9 cellular contexts compared by ENCODE assay signal in the genomic region with DNA sequence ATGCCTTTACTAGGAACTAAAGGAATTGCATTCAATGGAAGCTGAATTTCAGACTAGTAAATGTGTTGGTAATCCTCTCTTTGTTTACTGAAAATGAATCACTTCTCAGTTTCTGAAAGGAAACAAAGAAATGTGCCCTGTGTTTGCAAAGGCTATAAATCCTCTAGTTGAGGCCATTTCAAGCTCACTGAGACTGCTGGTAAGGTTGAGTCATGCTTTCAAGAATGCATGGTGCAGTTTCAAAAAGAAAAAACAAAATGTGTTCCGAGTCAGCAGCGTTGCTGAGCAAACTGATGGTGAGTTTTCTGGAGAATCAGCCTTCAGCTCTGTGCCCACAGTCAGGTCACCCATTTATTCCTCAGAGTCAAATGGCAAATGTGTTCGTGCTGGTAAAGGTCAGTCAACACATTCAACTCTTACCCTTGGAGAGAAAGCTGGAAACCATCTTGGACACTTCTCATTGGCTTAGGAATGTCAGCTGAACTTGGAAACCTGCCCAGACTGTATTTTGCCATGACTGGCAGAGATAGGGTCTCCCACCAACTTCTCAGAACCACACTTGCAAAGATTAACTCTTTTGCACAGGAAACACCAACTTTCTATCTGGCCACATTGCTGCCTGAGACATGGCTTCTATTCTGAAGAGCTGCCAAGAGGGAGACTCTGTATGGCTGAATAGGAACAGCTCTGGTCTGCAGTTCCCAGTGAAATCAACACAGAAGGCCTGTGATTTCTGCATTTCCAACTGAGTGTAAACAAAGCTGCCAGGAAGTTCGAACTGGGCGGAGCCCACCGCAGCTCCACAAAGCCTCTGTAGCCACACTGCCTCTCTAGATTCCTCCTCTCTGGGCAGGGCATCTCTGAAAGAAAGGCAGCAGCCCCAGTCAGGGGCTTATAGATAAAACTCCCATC.
DNase-seq lines count a peak whose midpoint lies in the region; ATAC-seq and TF ChIP-seq lines count a peak whose summit lies in the region.
"Had no signal": no experiment of that assay in that cellular context is flagged by ENCODE, and none has a peak within 500 bp of the region (broad histone marks: within the 10 kb centered on the region; RNA-seq: fewer than 3 reads in every experiment).

No MANE protein-coding gene starts in this region.

- no peak overlapping the region for H3K27ac Mint-ChIP-seq in endothelial cell (ENCODE audit: unreplicated experiment)

- DNase-seq in AG10803 (ENCODE audit: low read depth): peak; percentile 96
- DNase-seq in NCI-H69 (lab: John Stamatoyannopoulos, UW): peak; percentile 91
- peak; percentile 73 for DNase-seq in dedifferentiated amniotic fluid mesenchymal stem cell (ENCODE audit: extremely low spot score)
- DNase-seq in mucosa of gallbladder (ENCODE audit: low spot score): peak; percentile 15
- no peak for DNase-seq in effector memory CD4-positive, alpha-beta T cell
- no peak for DNase-seq in endothelial cell (ENCODE audit: low spot score)

- H3K27me3 Mint-ChIP-seq in endothelial cell (ENCODE audit: unreplicated experiment): peaks cover under 1% of the 10 kb centered on the region

- peak; percentile 87 for ATAC-seq in GM18511 (IDR thresholded peaks at IDR 0.05; ENCODE audit: unreplicated experiment)
- ATAC-seq in HG02852 (IDR thresholded peaks at IDR 0.05; ENCODE audit: unreplicated experiment): peak; percentile 87

- H3K36me3 Mint-ChIP-seq in endothelial cell (ENCODE audit: low read depth, unreplicated experiment): no peaks in the 10 kb centered on the region

- H3K4me1 ChIP-seq in effector memory CD4-positive, alpha-beta T cell (ENCODE audit: control insufficient read depth, insufficient read depth, low read length, poor library complexity, severe bottlenecking): no peaks in the 10 kb centered on the region

- H3K9me3 ChIP-seq in effector memory CD4-positive, alpha-beta T cell (ENCODE audit: control insufficient read depth, low read length): no peaks in the 10 kb centered on the region

- H3K4me3 ChIP-seq in AG10803 (ENCODE audit: low read length): no peak overlapping the region
- H3K4me3 ChIP-seq in effector memory CD4-positive, alpha-beta T cell (ENCODE audit: insufficient read depth, low read depth, low read length, poor library complexity, severe bottlenecking): no peak overlapping the region

- no peak for TF ChIP-seq CTCF in AG10803 (conservative IDR thresholded peaks at IDR 0.05; ENCODE audit: low read length)
- no peak for TF ChIP-seq CTCF in endothelial cell (IDR thresholded peaks at IDR 0.05; ENCODE audit: unreplicated experiment)

- H3K27me3 ChIP-seq in effector memory CD4-positive, alpha-beta T cell (replicated peaks; ENCODE audit: control insufficient read depth, insufficient read depth, low read length, poor library complexity, severe bottlenecking): no peaks in the 10 kb centered on the region

- H3K27ac ChIP-seq in effector memory CD4-positive, alpha-beta T cell (ENCODE audit: insufficient read depth, low read length, poor library complexity, severe bottlenecking): no peak overlapping the region

- no peaks in the 10 kb centered on the region for H3K9me3 Mint-ChIP-seq in endothelial cell (ENCODE audit: unreplicated experiment)

- H3K4me3 Mint-ChIP-seq in endothelial cell (ENCODE audit: unreplicated experiment): no peak overlapping the region
- H3K4me3 Mint-ChIP-seq: natural killer cell treated with Interleukin-12 subunit alpha and Interleukin-12 subunit beta and Interleukin-15 and Interleukin-18, amount 100 ng/mL, for 72 hours had no signal

- no peaks in the 10 kb centered on the region for H3K36me3 ChIP-seq in effector memory CD4-positive, alpha-beta T cell (ENCODE audit: control insufficient read depth, insufficient read depth, low read length)

- H3K4me1 Mint-ChIP-seq in endothelial cell (ENCODE audit: unreplicated experiment): no peaks in the 10 kb centered on the region

Comparison
In these comparisons a context has a peak if more than half of its experiments do, and no peak if none do; other contexts are left out.
1. DNase-seq: peak in AG10803 (single experiment), NCI-H69 (single experiment), dedifferentiated amniotic fluid mesenchymal stem cell (single experiment) and mucosa of gallbladder (single experiment); none in effector memory CD4-positive, alpha-beta T cell (0 of 3) and endothelial cell (single experiment).